Comparison of ENCODE assay signal across 16 cellular contexts in the genomic region with DNA sequence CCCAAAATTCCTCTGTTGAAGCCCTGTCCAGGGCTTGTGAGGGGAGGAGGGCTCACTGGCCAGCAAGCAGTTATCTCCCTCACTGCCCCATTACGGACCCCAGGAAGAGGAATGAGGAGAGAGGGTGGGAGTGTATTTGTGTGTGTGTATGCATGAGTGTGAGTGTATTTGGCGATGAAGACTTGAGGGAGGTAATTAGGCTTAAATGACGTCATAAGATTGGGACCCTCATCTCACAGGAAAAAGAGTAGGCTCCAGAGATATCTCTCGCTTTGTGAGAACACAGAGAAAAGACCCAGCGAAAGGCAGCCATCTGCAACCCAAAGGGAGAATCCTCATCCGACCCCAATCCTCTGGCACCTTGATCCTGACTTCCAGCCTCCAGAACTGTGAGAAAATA. TPM values are rescaled to one million over a fixed set of nuclear protein-coding genes. Genes with fewer than 3 reads are reported as not detected.
"Had no signal": no experiment of that assay in that cellular context is flagged by ENCODE, and none has a peak within 500 bp of the region (broad histone marks: within the 10 kb centered on the region; RNA-seq: fewer than 3 reads in every experiment).

No MANE protein-coding gene starts in this region.

- FAIRE-seq: islet of Langerhans had no signal

- H3K4me3 ChIP-seq: smooth muscle cell had no signal

- H3K27ac ChIP-seq: epithelial cell of prostate, VCaP had no signal

- ATAC-seq: effector memory CD8-positive, alpha-beta T cell; left lobe of liver; stimulated activated memory B cell treated with anti-CD40 and anti-IgM and Interleukin-4, amounts not matched to agents 10 μg/mL and 1 μg/mL and 100 μg/mL, for 72 hours; T-cell had no signal

- DNase-seq: activated CD4-positive, alpha-beta memory T cell treated with anti-CD3 and anti-CD28 coated beads, Interleukin-2, amount 10 ng/mL, durations not matched to agents 7 days and 5 days; activated gamma-delta T cell treated with Interleukin-2 at 50 U/mL for 16 hours; activated T-cell treated with anti-CD3 and anti-CD28 coated beads, Interleukin-2, amount 50 U/mL, for 48 hours; central memory CD4-positive, alpha-beta T cell; effector memory CD8-positive, alpha-beta T cell; head of caudate nucleus; mesendoderm; stimulated activated CD4-positive, alpha-beta T cell treated with anti-CD3 and anti-CD28 coated beads, Interleukin-1b, Interleukin-23, amount 100 ng/mL, for 48 hours; substantia nigra; T-cell had no signal

- H3K4me2 ChIP-seq: smooth muscle cell had no signal

RNA-seq across cellular contexts. Expression of gene ADCY5, which starts 32.2 kb away (rescaled TPM):
- total RNA-seq: activated CD4-positive, alpha-beta memory T cell treated with anti-CD3 and anti-CD28 coated beads, Interleukin-2, amount 10 ng/mL, durations not matched to agents 7 days and 5 days had no signal
